ENCODE assay signal across 8 cellular contexts in genomic region chr1:120357046-120357445, GRCh38. TPM values are rescaled to one million over a fixed set of nuclear protein-coding genes. Genes with fewer than 3 reads are reported as not detected.
DNase-seq lines count a peak whose midpoint lies in the region; ATAC-seq, FAIRE-seq and TF ChIP-seq lines count a peak whose summit lies in the region.
"Not testable (repeated sequence)": the region's sequence is repeated elsewhere in the genome, so short reads cannot be mapped to it uniquely, and the experiment has no call there.

No MANE protein-coding gene starts in this region.

- H3K27ac ChIP-seq in coronary artery; lung (ENCODE audit: low read depth in 1 of 2, low read length in 1 of 2): not testable (repeated sequence)

- DNase-seq in EL (peak; percentile 15), RCC 7860 (ENCODE audit: low spot score) (peak; percentile 3), coronary artery (ENCODE audit: low spot score) (peak; percentile 70), lung (ENCODE audit: low spot score) (peak; percentile 32), superior temporal gyrus (ENCODE audit: extremely low spot score) (peak; percentile 1)
- DNase-seq in activated CD4-positive, alpha-beta T cell treated with anti-CD3 and anti-CD28 coated beads, Interleukin-2, amount 50 U/mL, for 4 hours, result peak; percentile 43 to 44
- peak; percentile 43 for DNase-seq in activated T-helper 9 cell treated with anti-CD3 and anti-CD28 coated beads, Interleukin-2, amount 50 U/mL, for 16 hours (ENCODE audit: low read depth)
- peak; percentile 11 to 19 for DNase-seq in stimulated activated CD4-positive, alpha-beta T cell treated with anti-CD3 and anti-CD28 coated beads, Interleukin-1b, Interleukin-23, amount 100 ng/mL, for 1 hour (ENCODE audit: low read depth in 2 of 2)

- H3K4me3 ChIP-seq in coronary artery, lung: not testable (repeated sequence)

- not testable (repeated sequence) for H3K27me3 ChIP-seq in lung (ENCODE audit: control insufficient read depth, insufficient read depth)

- WGBS in lung, 2 donors, result 56 to 59% methylated on average over 3 of the region's 4 CpGs

- not testable (repeated sequence) for FAIRE-seq in RCC 7860 (lab: Jason Lieb, UNC)

- H3K4me1 ChIP-seq in lung (ENCODE audit: control insufficient read depth in 2 of 2, insufficient read depth in 2 of 2, low read length in 2 of 2), result not testable (repeated sequence)

- not testable (repeated sequence) for ATAC-seq in lung (ENCODE audit: insufficient read depth, low FRiP score)

- not testable (repeated sequence) for H3K36me3 ChIP-seq in lung (ENCODE audit: control insufficient read depth in 2 of 2, insufficient read depth in 2 of 2, low read length in 2 of 2)

- TF ChIP-seq CTCF in coronary artery (IDR thresholded peaks at IDR 0.05); lung (IDR thresholded peaks at IDR 0.05; ENCODE audit: control extremely low read depth, extremely low read depth): not testable (repeated sequence)

- not testable (repeated sequence) for H3K9me3 ChIP-seq in lung (ENCODE audit: control insufficient read depth in 2 of 2, insufficient read depth in 1 of 2, low read length in 1 of 2)

RNA-seq across cellular contexts. Expression of gene NBPF8, which starts 57.8 kb away (rescaled TPM):
- 10 to 100 TPM in 1 of 2 donors, 1 to 10 TPM in 1; 8.4 to 17.2 TPM for total RNA-seq in lung
- polyA plus RNA-seq in lung, result 1 to 10 TPM; 6.2 to 9.9 TPM

Comparison
In these comparisons a context has a peak if more than half of its experiments do, and no peak if none do; other contexts are left out.
1. DNase-seq: peak in every context shown above with its lines; median percentile 70 in coronary artery; 44 in activated CD4-positive, alpha-beta T cell treated with anti-CD3 and anti-CD28 coated beads, Interleukin-2, amount 50 U/mL, for 4 hours; 43 in activated T-helper 9 cell treated with anti-CD3 and anti-CD28 coated beads, Interleukin-2, amount 50 U/mL, for 16 hours; 32 in lung; 15 in EL; 15 in stimulated activated CD4-positive, alpha-beta T cell treated with anti-CD3 and anti-CD28 coated beads, Interleukin-1b, Interleukin-23, amount 100 ng/mL, for 1 hour; 3 in RCC 7860; 1 in superior temporal gyrus.